1 cellular context compared by ENCODE assay signal in genomic region chr2:219641390-219642063, GRCh38.
TF ChIP-seq lines count a peak whose summit lies in the region.

No MANE protein-coding gene starts in this region.

TF ChIP-seq in GM12891, 5 proteins besides CTCF, POLR2A, EP300 and RAD21 (continued from another document):
- TF ChIP-seq TAF1 (IDR thresholded peaks at IDR 0.05; ENCODE audit: low read depth, low read length): no peak
- no peak for TF ChIP-seq PAX5 (IDR thresholded peaks at IDR 0.05; ENCODE audit: insufficient read depth, low read length, severe bottlenecking)
